8 cellular contexts compared by ENCODE assay signal in the genomic region with DNA sequence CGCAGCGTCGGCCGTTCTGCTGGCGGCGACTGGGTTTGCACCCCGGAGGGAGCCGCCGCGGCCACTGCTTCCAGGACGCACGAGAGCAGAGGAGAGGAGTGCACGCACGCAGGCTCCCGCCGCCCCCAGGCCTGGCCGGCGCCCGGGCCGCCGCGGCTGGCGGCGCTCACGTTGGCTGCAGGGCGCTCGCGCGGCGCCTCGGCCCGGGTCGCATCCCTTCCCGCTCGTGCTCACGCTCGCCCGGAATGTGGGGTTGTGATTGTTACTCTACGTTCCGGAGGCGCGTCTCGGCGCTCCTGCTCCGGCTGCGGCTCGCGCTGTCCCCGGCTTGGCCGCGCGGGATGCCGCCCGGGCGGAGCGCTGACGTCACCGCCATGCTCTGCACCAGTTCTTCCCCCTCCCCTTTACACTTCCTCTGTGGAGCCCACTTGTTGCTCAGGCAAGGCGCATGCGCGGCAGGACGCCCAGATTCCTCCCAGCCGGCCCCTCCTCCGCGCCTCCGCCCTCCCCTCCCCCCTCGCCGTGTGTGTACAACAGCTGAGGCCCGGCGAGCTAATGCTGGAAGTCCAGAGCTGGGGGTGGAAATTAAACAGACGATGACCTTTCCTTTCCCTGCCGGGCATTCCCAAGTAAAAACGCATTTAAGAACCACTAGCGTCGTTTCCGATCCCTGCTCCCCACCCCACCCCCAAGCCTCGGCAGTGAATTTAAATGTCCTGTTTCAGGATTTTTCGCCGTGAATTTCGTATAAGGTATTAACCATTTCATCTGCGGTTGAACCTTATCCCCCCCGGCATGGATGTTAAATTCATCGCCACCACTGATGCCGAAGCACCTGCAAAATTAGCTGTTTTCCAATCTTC. TPM values are rescaled to one million over a fixed set of nuclear protein-coding genes. Genes with fewer than 3 reads are reported as not detected.
A peak's percentile ranks its signal among the peaks of the same experiment; 100 is the strongest.
DNase-seq lines count a peak whose midpoint lies in the region; ATAC-seq, FAIRE-seq and TF ChIP-seq lines count a peak whose summit lies in the region.

TSS of gene IRF2BPL (minus strand) at position 325 of the 863 bp plus-strand sequence. CDS start 916 bp downstream, outside the sequence.

- DNase-seq in GM18507 (ENCODE audit: extremely low spot score, insufficient read length, low read depth) = peak; percentile 96
- DNase-seq in NCI-H1930 (lab: John Stamatoyannopoulos, UW) = peak; percentile 91 to 93
- DNase-seq in left ventricle myocardium inferior = peak; percentile 99
- peak; percentile 99 for DNase-seq in psoas muscle
- DNase-seq in urothelium cell line (ENCODE audit: low spot score) = peak; percentile 99

- FAIRE-seq in GM18507 (lab: Jason Lieb, UNC) (peak; percentile 95), urothelium cell line (lab: Jason Lieb, UNC) (peak; percentile 97)

- H3K27ac ChIP-seq in angular gyrus (ENCODE audit: low read depth, low read length) (peak within 1 kb of the TSS; percentile 96), left ventricle myocardium inferior (replicated peaks) (peak within 1 kb of the TSS; percentile 100), psoas muscle (peak within 1 kb of the TSS; percentile 100)

- H3K27me3 ChIP-seq in left ventricle myocardium inferior (ENCODE audit: low read depth) = no peaks in the 10 kb centered on the region
- no peaks in the 10 kb centered on the region for H3K27me3 ChIP-seq in psoas muscle (ENCODE audit: insufficient read depth in 3 of 3, low read length in 2 of 3)

- intact Hi-C loops in T-helper 2 cell treated with Interferon-gamma antibody and Interleukin-4, amounts not matched to agents 100 ng/mL and 5 ng/mL, for 36 hours (cut with micrococcal nuclease) = loop anchor here (1.0 to 5.0 kb wide), 6 partner anchors 12 to 292 kb away; partner anchors contain the start of genes CIPC, GSTZ1 and POMT2
- intact Hi-C loops in left ventricle myocardium inferior (cut with micrococcal nuclease) = no loop called here
- intact Hi-C loops in psoas muscle (cut with DNase I) = loop anchor here in 1 of 2 donors (5.0 to 10.0 kb wide), 3 partner anchors 39 to 114 kb away; no protein-coding TSS in a partner anchor

- peak within 1 kb of the TSS; percentile 89 for H3K4me3 ChIP-seq in left ventricle myocardium inferior
- H3K4me3 ChIP-seq in psoas muscle = peak within 1 kb of the TSS; percentile 91

- 0% methylated on average over 56 to 84 of the region's 84 CpGs for WGBS in psoas muscle, 3 donors

- ATAC-seq in HG02973 (IDR thresholded peaks at IDR 0.05; ENCODE audit: unreplicated experiment) = peak; percentile 68
- peak; percentile 67 to 77 (median 70) for ATAC-seq in psoas muscle

- no peak for TF ChIP-seq CTCF in left ventricle myocardium inferior (IDR thresholded peaks at IDR 0.05; ENCODE audit: borderline replicate concordance)
- no peak for TF ChIP-seq CTCF in psoas muscle (IDR thresholded peaks at IDR 0.05)

- H3K4me1 ChIP-seq in left ventricle myocardium inferior = peaks cover 92% of the 10 kb centered on the region
- peaks cover 57% of the 10 kb centered on the region for H3K4me1 ChIP-seq in psoas muscle

- H3K9me3 ChIP-seq in left ventricle myocardium inferior (replicated peaks) = no peaks in the 10 kb centered on the region
- H3K9me3 ChIP-seq in psoas muscle = no peaks in the 10 kb centered on the region

- peaks cover 17% of the 10 kb centered on the region for H3K36me3 ChIP-seq in left ventricle myocardium inferior
- H3K36me3 ChIP-seq in psoas muscle (ENCODE audit: insufficient read depth in 1 of 2, low read depth in 1 of 2) = peaks cover 0 to 20% of the 10 kb centered on the region in 2 donors

RNA-seq across cellular contexts. Expression of gene IRF2BPL, which starts in this region (rescaled TPM):
- total RNA-seq in T-helper 2 cell treated with Interferon-gamma antibody and Interleukin-4, amounts not matched to agents 100 ng/mL and 5 ng/mL, for 36 hours = 26.6 and 27.1 TPM in 2 replicates
- total RNA-seq in left ventricle myocardium inferior = 35.5 TPM
- 10 to 100 TPM in 3 of 4 donors, 1 to 10 TPM in 1; 9.7 to 26.3 (median 21.7) TPM for total RNA-seq in psoas muscle
- 1 to 10 TPM; 3.8 to 9.5 (median 4.4) TPM for polyA plus RNA-seq in psoas muscle

Comparison
In these comparisons a context has a peak if more than half of its experiments do, and no peak if none do; other contexts are left out.
1. Peak in every context shown above with its lines: DNase-seq, ATAC-seq, H3K4me3 ChIP-seq and H3K27ac ChIP-seq.